In the genomic region with DNA sequence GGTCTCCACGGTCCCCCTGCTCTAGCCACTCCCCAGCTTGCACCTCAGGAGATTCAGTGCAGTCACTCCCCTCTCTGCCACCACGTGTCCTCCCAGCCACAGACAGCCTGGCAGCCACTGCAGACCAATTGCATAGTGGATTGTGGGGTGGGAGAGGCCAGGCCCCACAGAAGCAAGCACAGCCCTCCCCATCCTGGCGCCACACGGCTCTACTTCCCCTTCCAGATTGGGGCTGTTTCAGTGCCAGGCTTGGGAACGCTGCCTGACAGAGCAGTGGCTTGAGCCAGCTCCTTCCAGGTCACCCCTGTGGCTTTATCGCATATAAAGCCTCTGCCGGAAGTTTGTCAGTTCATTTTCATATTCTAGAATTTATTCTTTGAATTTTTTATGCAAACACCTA, we compare ENCODE assay signal across 8 cellular contexts.
A peak's percentile ranks its signal among the peaks of the same experiment; 100 is the strongest.
DNase-seq lines count a peak whose midpoint lies in the region; ATAC-seq and TF ChIP-seq lines count a peak whose summit lies in the region.

No MANE protein-coding gene starts in this region.

- peak; percentile 13 for ATAC-seq in GM21515 (IDR thresholded peaks at IDR 0.05; ENCODE audit: unreplicated experiment)
- ATAC-seq in HG03457 (IDR thresholded peaks at IDR 0.05; ENCODE audit: unreplicated experiment), result no peak

- DNase-seq in AML-193 (lab: John Stamatoyannopoulos, UW), result peak; percentile 52 to 59
- DNase-seq in NCI-H446 (lab: John Stamatoyannopoulos, UW), result peak; percentile 44 to 80
- peak; percentile 14 for DNase-seq in germinal center (ENCODE audit: low spot score)
- DNase-seq in COLO829 (ENCODE audit: low spot score), result no peak
- DNase-seq in endothelial cell (ENCODE audit: low spot score), result no peak
- DNase-seq in activated CD8-positive, alpha-beta memory T cell treated with anti-CD3 and anti-CD28 coated beads for 24 hours, result no peak

- peaks cover 12% of the 10 kb centered on the region for H3K27me3 Mint-ChIP-seq in endothelial cell (ENCODE audit: unreplicated experiment)

- no peak overlapping the region for H3K27ac Mint-ChIP-seq in endothelial cell (ENCODE audit: unreplicated experiment)

- H3K36me3 Mint-ChIP-seq in endothelial cell (ENCODE audit: low read depth, unreplicated experiment), result peaks cover 5% of the 10 kb centered on the region

- no peak for TF ChIP-seq CTCF in endothelial cell (IDR thresholded peaks at IDR 0.05; ENCODE audit: unreplicated experiment)

- no peak overlapping the region for H3K4me3 Mint-ChIP-seq in endothelial cell (ENCODE audit: unreplicated experiment)

- no peaks in the 10 kb centered on the region for H3K9me3 Mint-ChIP-seq in endothelial cell (ENCODE audit: unreplicated experiment)

- H3K4me1 Mint-ChIP-seq in endothelial cell (ENCODE audit: unreplicated experiment), result peaks cover 23% of the 10 kb centered on the region

Comparison
In these comparisons a context has a peak if more than half of its experiments do, and no peak if none do; other contexts are left out.
1. DNase-seq: peak in AML-193 (2 of 2), NCI-H446 (2 of 2) and germinal center (single experiment); none in COLO829 (single experiment), endothelial cell (single experiment) and activated CD8-positive, alpha-beta memory T cell treated with anti-CD3 and anti-CD28 coated beads for 24 hours (single experiment).